ENCODE assay signal across 25 cellular contexts in the genomic region with DNA sequence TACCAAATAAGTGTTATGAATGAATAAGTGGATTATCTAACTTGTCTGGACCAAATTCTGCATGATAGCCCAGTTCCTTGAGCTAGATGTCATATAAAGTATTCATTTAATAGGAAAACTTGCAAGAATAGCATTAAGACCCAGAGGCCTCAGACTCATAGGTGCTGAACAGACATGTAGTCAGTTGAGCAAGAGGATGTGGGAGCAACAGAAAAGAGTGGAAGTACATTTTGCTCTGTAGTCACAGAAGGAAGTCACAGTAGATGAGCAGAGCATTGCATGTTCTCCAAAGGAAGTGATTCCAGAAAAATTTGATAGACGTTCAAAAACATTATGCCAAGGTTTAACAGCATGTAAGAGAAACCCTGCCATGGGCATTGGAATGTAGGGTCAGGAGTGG. TPM values are rescaled to one million over a fixed set of nuclear protein-coding genes. Genes with fewer than 3 reads are reported as not detected.
"Had no signal": no experiment of that assay in that cellular context is flagged by ENCODE, and none has a peak within 500 bp of the region (broad histone marks: within the 10 kb centered on the region; RNA-seq: fewer than 3 reads in every experiment).

No MANE protein-coding gene starts in this region.

- H3K36me3 Mint-ChIP-seq: activated naive CD8-positive, alpha-beta T cell; naive thymus-derived CD4-positive, alpha-beta T cell; neural progenitor cell; T-cell had no signal

- ATAC-seq: heart right ventricle; naive thymus-derived CD4-positive, alpha-beta T cell; T-cell had no signal

- H3K4me3 ChIP-seq: colonic mucosa, esophagus squamous epithelium, heart right ventricle, neural progenitor cell, prostate gland, right atrium auricular region, tibial nerve, uterus had no signal

- H3K4me2 ChIP-seq: neural progenitor cell had no signal

- H3K4me1 ChIP-seq: colonic mucosa, heart right ventricle, neural progenitor cell, prostate gland, right atrium auricular region, uterus had no signal

- H3K4me3 Mint-ChIP-seq: activated B cell treated with CpG ODN at 0.5 μM for 24 hours; activated CD4-positive, alpha-beta T cell treated with anti-CD3 and anti-CD28 coated beads, Interleukin-2, amount 10 ng/mL, durations not matched to agents 24 days and 14 days; activated naive CD8-positive, alpha-beta T cell; activated T-cell treated with anti-CD3 and anti-CD28 coated beads, Interleukin-2, amount 50 U/mL, for 4 hours; central memory CD8-positive, alpha-beta T cell; naive thymus-derived CD4-positive, alpha-beta T cell; neural progenitor cell; stimulated activated naive CD8-positive, alpha-beta T cell treated with anti-CD3 and anti-CD28 coated beads, Interleukin-15, Interleukin-2, amounts not matched to agents 100 ng/mL and 50 ng/mL, for 24 hours; T-cell had no signal

- H3K27ac ChIP-seq: brain microvascular endothelial cell, colonic mucosa, esophagus squamous epithelium, heart right ventricle, neural progenitor cell, prostate gland, right atrium auricular region, tibial nerve, uterus had no signal

- H3K27ac Mint-ChIP-seq: activated B cell treated with CpG ODN at 0.5 μM for 24 hours; activated CD4-positive, alpha-beta T cell treated with anti-CD3 and anti-CD28 coated beads, Interleukin-2, amount 10 ng/mL, durations not matched to agents 24 days and 14 days; activated naive CD8-positive, alpha-beta T cell; naive thymus-derived CD4-positive, alpha-beta T cell; neural progenitor cell; T-cell had no signal

- H3K27me3 Mint-ChIP-seq: activated CD4-positive, alpha-beta T cell treated with anti-CD3 and anti-CD28 coated beads, Interleukin-2, amount 10 ng/mL, durations not matched to agents 24 days and 14 days; activated naive CD8-positive, alpha-beta T cell had no signal

- H3K9me3 Mint-ChIP-seq: activated B cell treated with CpG ODN at 0.5 μM for 24 hours; activated CD4-positive, alpha-beta T cell treated with anti-CD3 and anti-CD28 coated beads, Interleukin-2, amount 10 ng/mL, durations not matched to agents 24 days and 14 days; activated T-cell treated with anti-CD3 and anti-CD28 coated beads, Interleukin-2, amount 50 U/mL, for 4 hours; central memory CD8-positive, alpha-beta T cell; naive thymus-derived CD4-positive, alpha-beta T cell; neural progenitor cell; stimulated activated naive CD8-positive, alpha-beta T cell treated with anti-CD3 and anti-CD28 coated beads, Interleukin-15, Interleukin-2, amounts not matched to agents 100 ng/mL and 50 ng/mL, for 24 hours; T-cell had no signal

- H2AFZ ChIP-seq: neural progenitor cell had no signal

- DNase-seq: activated B cell treated with CpG ODN at 0.5 μM for 24 hours; activated CD4-positive, alpha-beta T cell treated with anti-CD3 and anti-CD28 coated beads, Interleukin-2, amount 10 ng/mL, durations not matched to agents 24 days and 14 days; activated CD8-positive, alpha-beta memory T cell treated with anti-CD3 and anti-CD28 coated beads, Interleukin-2, amount 50 U/mL, for 4 hours; activated effector memory CD4-positive, alpha-beta T cell treated with anti-CD3 and anti-CD28 coated beads, Interleukin-2, amount 50 U/mL, for 16 hours; activated T-cell treated with anti-CD3 and anti-CD28 coated beads, Interleukin-2, amount 50 U/mL, for 4 hours; brain microvascular endothelial cell; colonic mucosa; esophagus squamous epithelium; heart right ventricle; kidney glomerular epithelial cell; mesendoderm; naive thymus-derived CD4-positive, alpha-beta T cell; T-cell; uterus had no signal

- H3K36me3 ChIP-seq: brain microvascular endothelial cell, colonic mucosa, esophagus squamous epithelium, heart right ventricle, neural progenitor cell, prostate gland, right atrium auricular region, tibial nerve, uterus had no signal

- H3K4me1 Mint-ChIP-seq: central memory CD8-positive, alpha-beta T cell; neural progenitor cell had no signal

- H3K9me3 ChIP-seq: colonic mucosa, esophagus squamous epithelium, heart right ventricle, prostate gland, right atrium auricular region, tibial nerve, uterus had no signal

- H3K9ac ChIP-seq: neural progenitor cell had no signal

- H3K27me3 ChIP-seq: brain microvascular endothelial cell, colonic mucosa, esophagus squamous epithelium, neural progenitor cell, right atrium auricular region, tibial nerve, uterus had no signal

RNA-seq across cellular contexts. Expression of a gene that starts 9.5 kb away (rescaled TPM):
- total RNA-seq: activated B cell treated with CpG ODN at 0.5 μM for 24 hours; activated CD4-positive, alpha-beta T cell treated with anti-CD3 and anti-CD28 coated beads, Interleukin-2, amount 10 ng/mL, durations not matched to agents 24 days and 14 days; activated T-cell treated with anti-CD3 and anti-CD28 coated beads, Interleukin-2, amount 50 U/mL, for 4 hours; colonic mucosa; esophagus squamous epithelium; heart right ventricle; liver; mucosa of gallbladder; naive thymus-derived CD4-positive, alpha-beta T cell; osteoblast; right atrium auricular region; skeletal muscle tissue; T-cell; tibial nerve had no signal
- polyA plus RNA-seq: heart right ventricle; liver; naive thymus-derived CD4-positive, alpha-beta T cell had no signal

RNA-seq across cellular contexts. Expression of a gene that starts 11.9 kb away (rescaled TPM):
- total RNA-seq: activated B cell treated with CpG ODN at 0.5 μM for 24 hours; activated CD4-positive, alpha-beta T cell treated with anti-CD3 and anti-CD28 coated beads, Interleukin-2, amount 10 ng/mL, durations not matched to agents 24 days and 14 days; colonic mucosa; esophagus squamous epithelium; heart right ventricle; liver; mucosa of gallbladder; naive thymus-derived CD4-positive, alpha-beta T cell; osteoblast; right atrium auricular region; skeletal muscle tissue; T-cell; tibial nerve; uterus had no signal
- polyA plus RNA-seq: heart right ventricle; liver; naive thymus-derived CD4-positive, alpha-beta T cell had no signal

RNA-seq across cellular contexts. Expression of a gene that starts 16.5 kb away (rescaled TPM):
- total RNA-seq: activated B cell treated with CpG ODN at 0.5 μM for 24 hours had no signal
